In genomic region chr18:70464343-70465114, GRCh38 we compare ENCODE assay signal across 1 cellular context.
A peak's percentile ranks its signal among the peaks of the same experiment; 100 is the strongest.
TF ChIP-seq lines count a peak whose summit lies in the region.

No MANE protein-coding gene starts in this region.

TF ChIP-seq in HEK293, 187 proteins besides CTCF, POLR2A, EP300 and RAD21 (continued from another document and continues in another):
- TF ChIP-seq ZNF398 (tag by site-specific recombination; IDR thresholded peaks at IDR 0.05), result no peak
- no peak for TF ChIP-seq ZNF558 (tag by site-specific recombination; IDR thresholded peaks at IDR 0.05)
- no peak for TF ChIP-seq BCL11B (tag by site-specific recombination; IDR thresholded peaks at IDR 0.05; ENCODE audit: low read depth)
- TF ChIP-seq ZNF366 (tag by site-specific recombination; conservative IDR thresholded peaks at IDR 0.05), result no peak
- peak; percentile 36; the same call in 1 of the 2 replicates for TF ChIP-seq OVOL3 (tag by site-specific recombination; IDR thresholded peaks at IDR 0.05)
- no peak for TF ChIP-seq ZBTB48 (tag by site-specific recombination; IDR thresholded peaks at IDR 0.05)
- no peak for TF ChIP-seq ZNF274 (IDR thresholded peaks at IDR 0.05; ENCODE audit: low read length)
- TF ChIP-seq ZNF274 (tag by site-specific recombination; IDR thresholded peaks at IDR 0.05; ENCODE audit: borderline replicate concordance), result no peak
- no peak for TF ChIP-seq INSM2 (tag by site-specific recombination; IDR thresholded peaks at IDR 0.05)
- no peak for TF ChIP-seq ZNF175 (tag by site-specific recombination; IDR thresholded peaks at IDR 0.05)
- peak; percentile 36; the same call in 1 of the 2 replicates for TF ChIP-seq ZBTB11 (tag by site-specific recombination; conservative IDR thresholded peaks at IDR 0.05; ENCODE audit: low read depth)
- no peak for TF ChIP-seq ZNF266 (tag by site-specific recombination; IDR thresholded peaks at IDR 0.05; ENCODE audit: low read depth)
- peak; percentile 44; the same call in 1 of the 2 replicates for TF ChIP-seq ZNF221 (tag by site-specific recombination; IDR thresholded peaks at IDR 0.05; ENCODE audit: borderline replicate concordance)
- no peak for TF ChIP-seq SP2 (tag by site-specific recombination; IDR thresholded peaks at IDR 0.05)
- no peak for TF ChIP-seq ZNF311 (tag by site-specific recombination; IDR thresholded peaks at IDR 0.05; ENCODE audit: borderline replicate concordance)
- TF ChIP-seq ZEB2 (tag by site-specific recombination; IDR thresholded peaks at IDR 0.05), result 0 out of 2 replicates have a peak, but pooled peaks have one; percentile 18
- TF ChIP-seq ZNF138 (tag by site-specific recombination; IDR thresholded peaks at IDR 0.05; ENCODE audit: borderline replicate concordance), result no peak
- no peak for TF ChIP-seq ZNF664 (tag by site-specific recombination; IDR thresholded peaks at IDR 0.05)
- no peak for TF ChIP-seq ZNF518A (tag by site-specific recombination; conservative IDR thresholded peaks at IDR 0.05; ENCODE audit: low read depth)
- TF ChIP-seq ZBTB44 (tag by site-specific recombination; IDR thresholded peaks at IDR 0.05), result peak; percentile 78
- no peak for TF ChIP-seq ZNF121 (tag by site-specific recombination; IDR thresholded peaks at IDR 0.05)
- TF ChIP-seq PATZ1 (tag by site-specific recombination; IDR thresholded peaks at IDR 0.05), result no peak
- 0 out of 2 replicates have a peak, but pooled peaks have one; percentile 53 for TF ChIP-seq ZNF626 (tag by site-specific recombination; IDR thresholded peaks at IDR 0.05)
- no peak for TF ChIP-seq ZNF529 (tag by site-specific recombination; IDR thresholded peaks at IDR 0.05; ENCODE audit: insufficient replicate concordance)
- peak; percentile 50; the same call in 1 of the 2 replicates for TF ChIP-seq ZNF843 (tag by site-specific recombination; IDR thresholded peaks at IDR 0.05)
- TF ChIP-seq WT1 (tag by site-specific recombination; IDR thresholded peaks at IDR 0.05), result no peak
- TF ChIP-seq IKZF3 (tag by site-specific recombination; IDR thresholded peaks at IDR 0.05), result peak; percentile 59; the same call in 1 of the 2 replicates
- no peak for TF ChIP-seq ZBTB20 (tag by site-specific recombination; IDR thresholded peaks at IDR 0.05)
- no peak for TF ChIP-seq ZNF621 (tag by site-specific recombination; IDR thresholded peaks at IDR 0.05)
- TF ChIP-seq KLF1 (tag by site-specific recombination; IDR thresholded peaks at IDR 0.05), result no peak
- peak; percentile 59 for TF ChIP-seq PRDM10 (tag by site-specific recombination; IDR thresholded peaks at IDR 0.05)
- no peak for TF ChIP-seq ZNF610 (tag by site-specific recombination; IDR thresholded peaks at IDR 0.05; ENCODE audit: borderline replicate concordance)
- TF ChIP-seq KLF8 (tag by site-specific recombination; IDR thresholded peaks at IDR 0.05), result 0 out of 2 replicates have a peak, but pooled peaks have one; percentile 24
- no peak for TF ChIP-seq MEIS1 (CRISPR knock-in tag; IDR thresholded peaks at IDR 0.05; ENCODE audit: borderline replicate concordance)
- no peak for TF ChIP-seq ZNF292 (tag by site-specific recombination; IDR thresholded peaks at IDR 0.05; ENCODE audit: borderline replicate concordance, low read depth)
- TF ChIP-seq PRDM6 (tag by site-specific recombination; IDR thresholded peaks at IDR 0.05), result peak; percentile 97
- peak; percentile 77 for TF ChIP-seq ZNF335 (tag by site-specific recombination; conservative IDR thresholded peaks at IDR 0.05)
- peak; percentile 98 for TF ChIP-seq ZSCAN30 (tag by site-specific recombination; IDR thresholded peaks at IDR 0.05)
